1 cellular context compared by ENCODE assay signal in genomic region chr2:183157131-183157530, GRCh38.
TF ChIP-seq lines count a peak whose summit lies in the region.

No MANE protein-coding gene starts in this region.

TF ChIP-seq in K562, 482 proteins besides CTCF, POLR2A, EP300 and RAD21:
- TF ChIP-seq ZFPM2 (CRISPR knock-in tag; IDR thresholded peaks at IDR 0.05): no peak
- peak; percentile 76; the same call in 1 of the 2 replicates for TF ChIP-seq HMBOX1 (IDR thresholded peaks at IDR 0.05)
- peak; percentile 40; the same call in 1 of the 2 replicates for TF ChIP-seq CBFA2T3 (IDR thresholded peaks at IDR 0.05)
